8 cellular contexts compared by ENCODE assay signal in the genomic region with DNA sequence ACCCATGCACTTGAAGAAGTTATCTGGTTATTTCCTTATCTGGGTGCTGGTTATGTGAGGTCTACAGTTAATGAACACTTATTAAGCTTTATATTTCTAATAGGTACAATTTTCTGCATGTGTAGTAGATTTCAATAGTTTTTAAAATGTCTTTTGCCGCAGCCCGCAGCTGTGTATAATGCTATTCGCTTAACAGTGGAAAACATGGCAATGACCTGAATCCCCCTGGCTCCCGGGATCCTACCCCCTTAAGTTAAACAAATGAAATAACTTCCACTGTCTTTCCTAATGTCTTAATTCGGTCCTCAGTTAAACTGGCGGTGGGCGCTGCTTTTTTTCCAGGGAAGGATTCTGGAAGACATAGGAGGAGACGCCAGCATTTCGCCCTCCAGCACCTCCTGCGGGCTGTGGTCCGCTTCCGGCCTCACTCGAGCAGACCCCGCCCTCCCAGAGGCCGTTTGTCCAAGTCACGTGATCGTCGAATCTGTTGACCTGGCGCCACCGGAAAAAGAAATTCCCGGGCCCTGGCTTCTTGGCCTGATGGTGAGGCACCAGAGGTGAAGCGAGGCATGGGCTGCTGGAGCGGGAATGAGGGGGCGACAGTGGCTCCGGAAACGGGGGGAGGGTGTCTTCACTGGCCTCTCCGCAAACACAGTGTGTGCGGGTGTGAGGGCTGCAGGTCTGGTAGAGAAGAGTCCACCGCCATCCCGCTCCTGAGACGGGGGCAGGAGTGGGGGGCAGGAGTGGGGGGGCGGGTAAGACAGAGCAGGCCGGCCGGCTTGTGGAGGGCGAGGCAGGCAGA. TPM values are rescaled to one million over a fixed set of nuclear protein-coding genes. Genes with fewer than 3 reads are reported as not detected.
DNase-seq lines count a peak whose midpoint lies in the region; ATAC-seq and TF ChIP-seq lines count a peak whose summit lies in the region.

No MANE protein-coding gene starts in this region.

- H3K4me1 Mint-ChIP-seq in T-cell, result peaks cover 6 to 21% (median 15%) of the 10 kb centered on the region in 3 donors

- H3K4me1 ChIP-seq in left ventricle myocardium inferior (peaks cover 23% of the 10 kb centered on the region), uterus (no peaks in the 10 kb centered on the region)

- H3K27me3 ChIP-seq in H7 (ENCODE audit: control insufficient read depth, insufficient read depth, low read length) (no peaks in the 10 kb centered on the region), left ventricle myocardium inferior (ENCODE audit: low read depth) (no peaks in the 10 kb centered on the region), uterus (no peaks in the 10 kb centered on the region)

- peak; percentile 78 to 95 (median 88) for ATAC-seq in T-cell (replicated peaks in 1 of 4)

- no peaks in the 10 kb centered on the region for H3K9me3 Mint-ChIP-seq in T-cell

- no peaks in the 10 kb centered on the region for H3K27me3 Mint-ChIP-seq in T-cell

- CTCF ChIA-PET in T-cell (lab: Charles Lee), result interaction anchor here in 1 of 2 donors (0.7 kb wide), 1 partner anchor 30 kb away, joined by 4 read pairs; no protein-coding TSS in a partner anchor

- H3K36me3 Mint-ChIP-seq in T-cell, result no peaks in the 10 kb centered on the region

- peak in 1 of 2 donors; percentile 18 for TF ChIP-seq POLR2A in uterus (IDR thresholded peaks at IDR 0.05)

- H3K36me3 ChIP-seq in H7 (replicated peaks; ENCODE audit: control insufficient read depth, insufficient read depth, low read length) (no peaks in the 10 kb centered on the region), left ventricle myocardium inferior (no peaks in the 10 kb centered on the region), uterus (no peaks in the 10 kb centered on the region)

- peak; percentile 35 for TF ChIP-seq CTCF in left ventricle myocardium inferior (IDR thresholded peaks at IDR 0.05; ENCODE audit: borderline replicate concordance)
- TF ChIP-seq CTCF in uterus (IDR thresholded peaks at IDR 0.05), result peak in 3 of 4 experiments; percentile 33 to 45 (median 37)

- intact Hi-C loops in left ventricle myocardium inferior (cut with micrococcal nuclease), result no loop called here
- intact Hi-C loops in posterior vena cava (cut with DNase I), result no loop called here
- intact Hi-C loops in uterus (cut with DNase I; ENCODE audit: low total_unique reads), result no loop called here

- peak overlapping the region; percentile 84 to 87 (median 85) for H3K4me3 Mint-ChIP-seq in T-cell

- POLR2A ChIA-PET in T-cell (lab: Charles Lee), result no interaction called here

- peak; percentile 94 for DNase-seq in Daoy (ENCODE audit: low read depth)
- peak; percentile 94 for DNase-seq in H7
- peak; percentile 86 for DNase-seq in NCI-H1092 treated with DMSO at 0.1 percent for 48 hours (lab: John Stamatoyannopoulos, UW)
- peak in 29 of 34 experiments; percentile 8 to 60 (median 23) for DNase-seq in T-cell
- peak in 55 of 56 donors; percentile 12 to 92 (median 72) for DNase-seq in amygdala (lab: John Stamatoyannopoulos, UW)
- peak; percentile 89 for DNase-seq in left ventricle myocardium inferior
- DNase-seq in posterior vena cava (ENCODE audit: low spot score), result peak; percentile 95
- peak; percentile 90 to 92 for DNase-seq in uterus

- H3K4me3 ChIP-seq in H7 (ENCODE audit: insufficient read depth, low read depth, low read length) (peak overlapping the region; percentile 53), left ventricle myocardium inferior (peak overlapping the region; percentile 69), uterus (peak overlapping the region; percentile 41 to 45)

- peak overlapping the region; percentile 81 to 90 for H3K27ac Mint-ChIP-seq in T-cell

- H3K27ac ChIP-seq in left ventricle myocardium inferior (replicated peaks), result peak overlapping the region; percentile 84
- peak overlapping the region; percentile 82 for H3K27ac ChIP-seq in uterus

- H3K9me3 ChIP-seq in left ventricle myocardium inferior (replicated peaks) (no peaks in the 10 kb centered on the region), uterus (no peaks in the 10 kb centered on the region)

RNA-seq across cellular contexts. Expression of gene CSPG4, which starts 45.6 kb away (rescaled TPM):
- total RNA-seq in Daoy (2014; rRNA removed; shearing (Covaris generic)), result 21.2 and 24.7 TPM in 2 replicates
- 4.3 and 5.0 TPM in 2 replicates for total RNA-seq in H7 (2014; rRNA removed; shearing (Covaris generic))
- total RNA-seq in T-cell, result under 1 TPM in 3 of 5 donors, not detected in 2; 0.06 to 0.07 (median 0.06) TPM
- 9.1 TPM for total RNA-seq in left ventricle myocardium inferior
- total RNA-seq in posterior vena cava, result 100 to 1,000 TPM in 1 of 2 donors, 10 to 100 TPM in 1; 90.4 to 134 TPM
- total RNA-seq in uterus, result 10 to 100 TPM; 10.3 to 62.4 (median 46.7) TPM

Comparison
In these comparisons a context has a peak if more than half of its experiments do, and no peak if none do; other contexts are left out.
1. Peak in every context shown above with its lines: DNase-seq, ATAC-seq, H3K4me3 ChIP-seq and H3K27ac ChIP-seq.
2. DNase-seq: peak in every context shown above with its lines; median percentile 95 in posterior vena cava; 94 in Daoy; 94 in H7; 91 in uterus; 89 in left ventricle myocardium inferior; 86 in NCI-H1092 treated with DMSO at 0.1 percent for 48 hours; 72 in amygdala; 23 in T-cell.